18 cellular contexts compared by ENCODE assay signal in genomic region chr14:60565211-60565610, GRCh38. TPM values are rescaled to one million over a fixed set of nuclear protein-coding genes. Genes with fewer than 3 reads are reported as not detected.
DNase-seq lines count a peak whose midpoint lies in the region; ATAC-seq and TF ChIP-seq lines count a peak whose summit lies in the region.
"Had no signal": no experiment of that assay in that cellular context is flagged by ENCODE, and none has a peak within 500 bp of the region (broad histone marks: within the 10 kb centered on the region; RNA-seq: fewer than 3 reads in every experiment).

No MANE protein-coding gene starts in this region.

- no peak for TF ChIP-seq RAD21 in SK-N-SH (IDR thresholded peaks at IDR 0.05; ENCODE audit: low read length)

- BruUV-seq in OCI-LY7 (replicated peaks; lab: Mats Ljungman, UMichigan), result no TSS peak
- no TSS peak for BruUV-seq in Calu3 (replicated peaks; lab: Mats Ljungman, UMichigan)

- TF ChIP-seq CTCF in SK-N-SH (IDR thresholded peaks at IDR 0.05), result no peak
- no peak for TF ChIP-seq CTCF in OCI-LY7 (conservative IDR thresholded peaks at IDR 0.05; ENCODE audit: low read length)
- TF ChIP-seq CTCF in fibroblast of villous mesenchyme (IDR thresholded peaks at IDR 0.05; ENCODE audit: insufficient read depth, low read depth, low read length), result no peak
- TF ChIP-seq CTCF in Calu3 (IDR thresholded peaks at IDR 0.05; ENCODE audit: unreplicated experiment), result no peak

- ATAC-seq in SK-N-SH treated with all-trans-retinoic acid at 6 μM for 48 hours (no peak), GM21786 (IDR thresholded peaks at IDR 0.05; ENCODE audit: unreplicated experiment) (no peak)
- ATAC-seq: A549; left ventricle myocardium superior; stimulated activated naive CD8-positive, alpha-beta T cell treated with anti-CD3 and anti-CD28 coated beads, Interleukin-15, amount 100 ng/mL, for 72 hours had no signal

- H3K4me3 ChIP-seq in SK-N-SH (ENCODE audit: low read depth in 2 of 2, low read length in 1 of 2) (no peak overlapping the region), OCI-LY7 (ENCODE audit: low read depth, low read length, poor library complexity, severe bottlenecking) (no peak overlapping the region), fibroblast of villous mesenchyme (ENCODE audit: low read depth, low read length) (no peak overlapping the region)
- H3K4me3 ChIP-seq: A549, HAP-1 had no signal

- H3K36me3 ChIP-seq in SK-N-SH (replicated peaks in 1 of 2; ENCODE audit: control insufficient read depth in 1 of 2, insufficient read depth in 2 of 2, low read length in 1 of 2) (no peaks in the 10 kb centered on the region), OCI-LY7 (ENCODE audit: insufficient read depth, low read length) (no peaks in the 10 kb centered on the region)
- H3K36me3 ChIP-seq: HAP-1, neutrophil had no signal

- H3K9me3 Mint-ChIP-seq in Calu3 (ENCODE audit: low read depth, unreplicated experiment), result no peaks in the 10 kb centered on the region
- H3K9me3 Mint-ChIP-seq: activated T-helper 1 cell treated with anti-CD3 and anti-CD28 coated beads, Interleukin-12 subunit alpha, Interleukin-12 subunit beta, Interleukin-2, Interleukin-4 antibody, amounts not matched to agents 30 ng/mL and 10 ng/mL and 1 ng/mL, durations not matched to agents 14 hours and 24 hours and 36 hours; stimulated activated naive CD8-positive, alpha-beta T cell treated with anti-CD3 and anti-CD28 coated beads, Interleukin-15, amount 100 ng/mL, for 72 hours had no signal

- H3K79me2 ChIP-seq in SK-N-SH (ENCODE audit: insufficient read depth), result no peaks in the 10 kb centered on the region
- H3K79me2 ChIP-seq in OCI-LY7 (ENCODE audit: insufficient read depth, low read depth, low read length), result no peaks in the 10 kb centered on the region

- H3K27me3 Mint-ChIP-seq in Calu3 (ENCODE audit: unreplicated experiment), result no peaks in the 10 kb centered on the region

- H3K4me3 Mint-ChIP-seq in Calu3 (ENCODE audit: low read depth, unreplicated experiment), result no peak overlapping the region
- H3K4me3 Mint-ChIP-seq: activated T-helper 1 cell treated with anti-CD3 and anti-CD28 coated beads, Interleukin-12 subunit alpha, Interleukin-12 subunit beta, Interleukin-2, Interleukin-4 antibody, amounts not matched to agents 30 ng/mL and 10 ng/mL and 1 ng/mL, durations not matched to agents 14 hours and 24 hours and 36 hours; stimulated activated naive CD8-positive, alpha-beta T cell treated with anti-CD3 and anti-CD28 coated beads, Interleukin-15, amount 100 ng/mL, for 72 hours had no signal

- DNase-seq in SK-N-SH (no peak), OCI-LY7 (ENCODE audit: low spot score) (peak; percentile 50), fibroblast of villous mesenchyme (ENCODE audit: low read depth) (peak; percentile 20), HEK293T (ENCODE audit: extremely low spot score) (no peak), GOT3 (lab: John Stamatoyannopoulos, UW) (no peak), Calu3 (no peak)
- DNase-seq: caudate nucleus; Kasumi-1; left ventricle myocardium superior; NCI-H526 treated with DMSO at 0.1 percent for 48 hours; stimulated activated CD4-positive, alpha-beta T cell treated with anti-CD3 and anti-CD28 coated beads, Interleukin-2, amount 100 ng/mL, for 48 hours; stimulated activated naive CD8-positive, alpha-beta T cell treated with anti-CD3 and anti-CD28 coated beads, Interleukin-15, amount 100 ng/mL, for 72 hours had no signal

- H3K4me1 Mint-ChIP-seq in Calu3 (ENCODE audit: low read depth, unreplicated experiment), result no peaks in the 10 kb centered on the region
- H3K4me1 Mint-ChIP-seq: stimulated activated naive CD8-positive, alpha-beta T cell treated with anti-CD3 and anti-CD28 coated beads, Interleukin-15, amount 100 ng/mL, for 72 hours had no signal

- no peaks in the 10 kb centered on the region for H3K27me3 ChIP-seq in SK-N-SH (ENCODE audit: insufficient read depth)

- H3K36me3 Mint-ChIP-seq in Calu3 (ENCODE audit: insufficient read depth, unreplicated experiment), result no peaks in the 10 kb centered on the region

- H3K9me2 ChIP-seq in SK-N-SH, result no peaks in the 10 kb centered on the region
- no peaks in the 10 kb centered on the region for H3K9me2 ChIP-seq in OCI-LY7 (ENCODE audit: insufficient read depth, low read length)

- TF ChIP-seq EP300 in SK-N-SH (IDR thresholded peaks at IDR 0.05; ENCODE audit: borderline replicate concordance in 1 of 2, low read depth in 1 of 2, low read length in 1 of 2), result no peak

- no peak overlapping the region for H3K9ac ChIP-seq in SK-N-SH

- POLR2A ChIA-PET in SK-N-SH (lab: Yijun Ruan, JAX) (no interaction called here), OCI-LY7 (lab: Charles Lee) (interaction anchor here (0.6 to 1.3 kb wide), 5 partner anchors 13 to 378 kb away, joined by 3 read pairs; no protein-coding TSS in a partner anchor), HEK293T (lab: Yijun Ruan, JAX) (no interaction called here)

- WGBS in SK-N-SH (ENCODE audit: low lambda C conversion rate), result 69% methylated on average over 6 of the region's 6 CpGs

- H3K27ac ChIP-seq in SK-N-SH (ENCODE audit: low read depth in 2 of 2, low read length in 1 of 2) (no peak overlapping the region), OCI-LY7 (ENCODE audit: low read depth, low read length, poor library complexity, severe bottlenecking) (peak overlapping the region; percentile 13)
- H3K27ac ChIP-seq: A549, neutrophil had no signal

- H3K9me3 ChIP-seq in SK-N-SH, result no peaks in the 10 kb centered on the region
- no peaks in the 10 kb centered on the region for H3K9me3 ChIP-seq in OCI-LY7 (ENCODE audit: low read length)
- H3K9me3 ChIP-seq: A549, HAP-1, neutrophil had no signal

- intact Hi-C loops in OCI-LY7 (cut with micrococcal nuclease; ENCODE audit: unreplicated experiment) (no loop called here), Calu3 (cut with micrococcal nuclease; ENCODE audit: unreplicated experiment) (loop anchor here (5.0 to 10.0 kb wide), 2 partner anchors 310 to 687 kb away; no protein-coding TSS in a partner anchor)

- CTCF ChIA-PET in SK-N-SH (lab: Yijun Ruan, JAX), result interaction anchor here (0.7 to 2.0 kb wide), 3 partner anchors 12 to 377 kb away, joined by 3 to 9 read pairs (median 4); no protein-coding TSS in a partner anchor
- CTCF ChIA-PET in OCI-LY7 (lab: Charles Lee; ENCODE audit: unreplicated experiment), result interaction anchor here (0.7 to 1.4 kb wide), 2 partner anchors 233 to 382 kb away, joined by 3 read pairs; no protein-coding TSS in a partner anchor
- CTCF ChIA-PET in HEK293T (lab: Yijun Ruan, JAX), result interaction anchor here (0.7 to 5.0 kb wide), 3 partner anchors 216 to 720 kb away, joined by 4 to 39 read pairs (median 6); no protein-coding TSS in a partner anchor
- CTCF ChIA-PET in Calu3 (lab: Charles Lee), result interaction anchor here (0.8 to 1.4 kb wide), 2 partner anchors 215 to 236 kb away, joined by 3 to 5 read pairs; no protein-coding TSS in a partner anchor

- H3F3A ChIP-seq in SK-N-SH (replicated peaks; ENCODE audit: insufficient read depth), result peaks cover 6% of the 10 kb centered on the region

- no peaks in the 10 kb centered on the region for H4K20me1 ChIP-seq in SK-N-SH (ENCODE audit: insufficient read depth)
- no peaks in the 10 kb centered on the region for H4K20me1 ChIP-seq in OCI-LY7 (ENCODE audit: insufficient read depth, low read length)

- H3K27ac Mint-ChIP-seq in Calu3 (ENCODE audit: unreplicated experiment), result no peak overlapping the region
- H3K27ac Mint-ChIP-seq: activated T-helper 1 cell treated with anti-CD3 and anti-CD28 coated beads, Interleukin-12 subunit alpha, Interleukin-12 subunit beta, Interleukin-2, Interleukin-4 antibody, amounts not matched to agents 30 ng/mL and 10 ng/mL and 1 ng/mL, durations not matched to agents 14 hours and 24 hours and 36 hours; stimulated activated naive CD8-positive, alpha-beta T cell treated with anti-CD3 and anti-CD28 coated beads, Interleukin-15, amount 100 ng/mL, for 72 hours had no signal

- H3K4me2 ChIP-seq in SK-N-SH, result no peak overlapping the region
- H3K4me2 ChIP-seq in OCI-LY7 (ENCODE audit: low read length), result peak overlapping the region; percentile 53
- H3K4me2 ChIP-seq: A549 had no signal

- H3K4me1 ChIP-seq in SK-N-SH (ENCODE audit: control insufficient read depth in 1 of 2, insufficient read depth in 2 of 2, low read depth in 1 of 2, low read length in 1 of 2) (no peaks in the 10 kb centered on the region; a peak in 3 of 4 replicates), OCI-LY7 (ENCODE audit: insufficient read depth, low read length, poor library complexity, severe bottlenecking) (peaks cover 67% of the 10 kb centered on the region)
- H3K4me1 ChIP-seq: A549, HAP-1 had no signal

- H2AFZ ChIP-seq in SK-N-SH (ENCODE audit: low read depth), result no peak overlapping the region
- H2AFZ ChIP-seq in OCI-LY7 (ENCODE audit: low read length), result peak overlapping the region; percentile 45; the same call in 1 of the 2 replicates

TF ChIP-seq in SK-N-SH treated with all-trans-retinoic acid at 6 μM for 48 hours, 23 proteins besides CTCF, POLR2A, EP300 and RAD21 (continues in another document):
- TF ChIP-seq TOX (CRISPR knock-in tag; IDR thresholded peaks at IDR 0.05; ENCODE audit: borderline replicate concordance) (no peak), ZNF565 (CRISPR knock-in tag; conservative IDR thresholded peaks at IDR 0.05; ENCODE audit: low read depth) (no peak), TCF4 (CRISPR knock-in tag; IDR thresholded peaks at IDR 0.05; ENCODE audit: borderline replicate concordance) (no peak)

TF ChIP-seq in HEK293T, 16 proteins besides CTCF, POLR2A, EP300 and RAD21 (continues in another document):
- TF ChIP-seq SUZ12 (IDR thresholded peaks at IDR 0.05), result no peak
- no peak for TF ChIP-seq ZNF384 (IDR thresholded peaks at IDR 0.05)
- no peak for TF ChIP-seq ELF4 (IDR thresholded peaks at IDR 0.05)
- TF ChIP-seq ARNT (IDR thresholded peaks at IDR 0.05), result no peak
- TF ChIP-seq HDGF (IDR thresholded peaks at IDR 0.05; ENCODE audit: borderline replicate concordance), result no peak
- TF ChIP-seq TARDBP (IDR thresholded peaks at IDR 0.05), result no peak
- no peak for TF ChIP-seq NFRKB (IDR thresholded peaks at IDR 0.05)
- TF ChIP-seq LEF1 (IDR thresholded peaks at IDR 0.05; ENCODE audit: borderline replicate concordance), result no peak
- TF ChIP-seq FOXA1 (IDR thresholded peaks at IDR 0.05), result no peak
- TF ChIP-seq FOXM1 (IDR thresholded peaks at IDR 0.05; ENCODE audit: borderline replicate concordance), result no peak

RNA-seq across cellular contexts. Expression of gene SIX6, which starts 56.3 kb away (rescaled TPM):
- polyA plus RNA-seq in SK-N-SH (2012; rRNA removed), result not detected in 2 replicates
- 0.01 TPM in 1 of 2 replicates, not detected in the other for polyA plus RNA-seq in SK-N-SH (2012; cell fraction: cytosol; rRNA removed)
- not detected in 2 replicates for polyA plus RNA-seq in SK-N-SH (2012; cell fraction: nucleus; rRNA removed)
- total RNA-seq in OCI-LY7 (2014; rRNA removed; shearing (Covaris generic)), result not detected in 2 replicates
- total RNA-seq in OCI-LY7 (2022) (not detected in 2 replicates), fibroblast of villous mesenchyme (not detected in 2 replicates), Calu3 (2022) (not detected in 2 replicates)
- total RNA-seq: activated T-helper 1 cell treated with anti-CD3 and anti-CD28 coated beads, Interleukin-12 subunit alpha, Interleukin-12 subunit beta, Interleukin-2, Interleukin-4 antibody, amounts not matched to agents 30 ng/mL and 10 ng/mL and 1 ng/mL, durations not matched to agents 14 hours and 24 hours and 36 hours; left ventricle myocardium superior had no signal
- polyA plus RNA-seq: A549 had no signal

Comparison
In these comparisons a context has a peak if more than half of its experiments do, and no peak if none do; other contexts are left out.
1. DNase-seq: peak in OCI-LY7 (single experiment) and fibroblast of villous mesenchyme (single experiment); none in SK-N-SH (single experiment), HEK293T (single experiment), GOT3 (single experiment) and Calu3 (single experiment).